In the genomic region with DNA sequence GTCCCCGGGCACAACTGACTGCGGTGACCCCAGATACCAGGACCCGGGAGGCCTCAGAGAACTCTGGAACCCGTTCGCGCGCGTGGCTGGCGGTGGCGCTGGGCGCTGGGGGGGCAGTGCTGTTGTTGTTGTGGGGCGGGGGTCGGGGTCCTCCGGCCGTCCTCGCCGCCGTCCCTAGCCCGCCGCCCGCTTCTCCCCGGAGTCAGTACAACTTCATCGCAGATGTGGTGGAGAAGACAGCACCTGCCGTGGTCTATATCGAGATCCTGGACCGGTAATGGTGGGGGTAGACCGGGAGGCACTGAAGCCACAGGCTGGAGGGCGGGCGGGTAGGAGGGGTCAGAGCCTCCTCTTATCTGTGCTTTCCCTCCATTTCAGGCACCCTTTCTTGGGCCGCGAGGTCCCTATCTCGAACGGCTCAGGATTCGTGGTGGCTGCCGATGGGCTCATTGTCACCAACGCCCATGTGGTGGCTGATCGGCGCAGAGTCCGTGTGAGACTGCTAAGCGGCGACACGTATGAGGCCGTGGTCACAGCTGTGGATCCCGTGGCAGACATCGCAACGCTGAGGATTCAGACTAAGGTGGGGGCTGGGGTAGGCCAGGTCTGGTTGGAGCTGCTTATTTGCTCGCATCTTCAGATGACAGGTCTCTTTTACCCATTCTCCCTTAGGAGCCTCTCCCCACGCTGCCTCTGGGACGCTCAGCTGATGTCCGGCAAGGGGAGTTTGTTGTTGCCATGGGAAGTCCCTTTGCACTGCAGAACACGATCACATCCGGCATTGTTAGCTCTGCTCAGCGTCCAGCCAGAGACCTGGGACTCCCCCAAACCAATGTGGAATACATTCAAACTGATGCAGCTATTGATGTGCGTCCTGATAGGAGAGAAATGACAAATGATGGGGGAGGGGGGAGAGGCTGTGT, we compare ENCODE assay signal across 8 cellular contexts. TPM values are rescaled to one million over a fixed set of nuclear protein-coding genes. Genes with fewer than 3 reads are reported as not detected.
DNase-seq lines count a peak whose midpoint lies in the region; ATAC-seq and TF ChIP-seq lines count a peak whose summit lies in the region.

No MANE protein-coding gene starts in this region.

- H3K9me3 Mint-ChIP-seq in stimulated activated naive CD8-positive, alpha-beta T cell treated with anti-CD3 and anti-CD28 coated beads, Interleukin-15, amount 100 ng/mL, for 72 hours = peaks cover 0 to 7% of the 10 kb centered on the region in 2 donors

- H3K36me3 ChIP-seq in HUES48 (ENCODE audit: control insufficient read depth, insufficient read depth, low read length) (peaks cover 52% of the 10 kb centered on the region), WERI-Rb-1 (peaks cover 68% of the 10 kb centered on the region), duodenal mucosa (ENCODE audit: control insufficient read depth in 1 of 2, insufficient read depth in 2 of 2, low read length in 2 of 2) (peaks cover 21 to 40% of the 10 kb centered on the region in 2 donors), lung (ENCODE audit: control insufficient read depth in 2 of 2, insufficient read depth in 2 of 2, low read length in 2 of 2) (peaks cover 14 to 34% of the 10 kb centered on the region in 2 donors)

- no peaks in the 10 kb centered on the region for H3K27me3 Mint-ChIP-seq in stimulated activated naive CD8-positive, alpha-beta T cell treated with anti-CD3 and anti-CD28 coated beads, Interleukin-15, amount 100 ng/mL, for 72 hours

- peak; percentile 38 for ATAC-seq in GM19452 (IDR thresholded peaks at IDR 0.05; ENCODE audit: unreplicated experiment)
- no peak for ATAC-seq in lung (ENCODE audit: insufficient read depth, low FRiP score)
- peak; percentile 71 for ATAC-seq in stimulated activated naive CD8-positive, alpha-beta T cell treated with anti-CD3 and anti-CD28 coated beads, Interleukin-15, amount 100 ng/mL, for 72 hours

- H3K27ac Mint-ChIP-seq in stimulated activated naive CD8-positive, alpha-beta T cell treated with anti-CD3 and anti-CD28 coated beads, Interleukin-15, amount 100 ng/mL, for 72 hours = peak overlapping the region; percentile 86 to 88

- H3K9ac ChIP-seq in HUES48 (ENCODE audit: low read depth, low read length) (peak overlapping the region; percentile 58), duodenal mucosa (ENCODE audit: low read depth in 1 of 2, low read length in 2 of 2) (peak overlapping the region; percentile 72 to 83)

- peaks cover 53% of the 10 kb centered on the region for H3K4me1 Mint-ChIP-seq in stimulated activated naive CD8-positive, alpha-beta T cell treated with anti-CD3 and anti-CD28 coated beads, Interleukin-15, amount 100 ng/mL, for 72 hours

- TF ChIP-seq CTCF in WERI-Rb-1 (IDR thresholded peaks at IDR 0.05; ENCODE audit: low read depth, low read length) (no peak), lung (IDR thresholded peaks at IDR 0.05; ENCODE audit: control extremely low read depth, extremely low read depth) (no peak)

- H3K27me3 ChIP-seq in HUES48 (ENCODE audit: control insufficient read depth, insufficient read depth, low read length) (no peaks in the 10 kb centered on the region), WERI-Rb-1 (ENCODE audit: insufficient read depth, low read depth, severe bottlenecking) (no peaks in the 10 kb centered on the region), duodenal mucosa (ENCODE audit: control insufficient read depth in 1 of 2, insufficient read depth in 2 of 2, low read length in 2 of 2) (no peaks in the 10 kb centered on the region), lung (ENCODE audit: control insufficient read depth, insufficient read depth) (no peaks in the 10 kb centered on the region)

- H3K4me3 ChIP-seq in HUES48 (ENCODE audit: low read depth, low read length) = peak overlapping the region; percentile 97
- H3K4me3 ChIP-seq in WERI-Rb-1 (ENCODE audit: low read depth, low read length) = peak overlapping the region; percentile 97
- H3K4me3 ChIP-seq in duodenal mucosa (ENCODE audit: low read depth in 1 of 2, low read length in 2 of 2) = peak overlapping the region; percentile 99 to 100
- peak overlapping the region; percentile 69 for H3K4me3 ChIP-seq in lung

- H3K4me3 Mint-ChIP-seq in stimulated activated naive CD8-positive, alpha-beta T cell treated with anti-CD3 and anti-CD28 coated beads, Interleukin-15, amount 100 ng/mL, for 72 hours = peak overlapping the region; percentile 84 to 99

- 3 to 4% methylated on average over 50 to 54 of the region's 54 CpGs for WGBS in lung, 2 donors

- H3K4me1 ChIP-seq in HUES48 (ENCODE audit: control insufficient read depth, insufficient read depth, low read length) (peaks cover 7% of the 10 kb centered on the region), duodenal mucosa (ENCODE audit: control insufficient read depth in 1 of 2, insufficient read depth in 2 of 2, low read length in 2 of 2) (peaks cover 28 to 35% of the 10 kb centered on the region in 2 donors), lung (ENCODE audit: control insufficient read depth in 2 of 2, insufficient read depth in 2 of 2, low read length in 2 of 2) (peaks cover 8 to 13% of the 10 kb centered on the region in 2 donors)

- H3K9me3 ChIP-seq in HUES48 (ENCODE audit: control insufficient read depth, insufficient read depth, low read length) (no peaks in the 10 kb centered on the region), WERI-Rb-1 (ENCODE audit: severe bottlenecking) (no peaks in the 10 kb centered on the region), duodenal mucosa (ENCODE audit: control insufficient read depth in 1 of 2, low read length in 2 of 2) (no peaks in the 10 kb centered on the region), lung (ENCODE audit: control insufficient read depth in 2 of 2, insufficient read depth in 1 of 2, low read length in 1 of 2) (no peaks in the 10 kb centered on the region)

- H3K27ac ChIP-seq in HUES48 (ENCODE audit: low read depth, low read length) = peak overlapping the region; percentile 66
- H3K27ac ChIP-seq in WERI-Rb-1 = peak overlapping the region; percentile 86
- peak overlapping the region; percentile 46 for H3K27ac ChIP-seq in duodenal mucosa (ENCODE audit: low read depth, low read length)
- H3K27ac ChIP-seq in lung (ENCODE audit: low read depth in 1 of 2, low read length in 1 of 2) = peak overlapping the region; percentile 67 to 81

- peak; percentile 44 for DNase-seq in COLO668 (lab: John Stamatoyannopoulos, UW; ENCODE audit: unreplicated experiment)
- peak; percentile 66 for DNase-seq in WERI-Rb-1
- peak; percentile 52 for DNase-seq in lung (ENCODE audit: low spot score)
- peak; percentile 41 to 79 for DNase-seq in stimulated activated naive CD8-positive, alpha-beta T cell treated with anti-CD3 and anti-CD28 coated beads, Interleukin-15, amount 100 ng/mL, for 72 hours
- no peak for DNase-seq in NCI-H1694 (lab: John Stamatoyannopoulos, UW)

RNA-seq across cellular contexts. Expression of gene HTRA2, which starts 0.8 kb away (rescaled TPM):
- 10 to 100 TPM; 26.6 to 32.4 TPM for total RNA-seq in lung
- polyA plus RNA-seq in lung = 10 to 100 TPM; 30.7 to 42.1 TPM

RNA-seq across cellular contexts. Expression of gene AUP1, which starts 1.0 kb away (rescaled TPM):
- total RNA-seq in lung = 100 to 1,000 TPM in 1 of 2 donors, 10 to 100 TPM in 1; 65.6 to 102 TPM
- 100 to 1,000 TPM; 156 to 185 TPM for polyA plus RNA-seq in lung

RNA-seq across cellular contexts. Expression of gene DQX1, which starts 4.5 kb away (rescaled TPM):
- total RNA-seq in lung = under 1 TPM in 1 of 2 donors, not detected in 1; 0.34 TPM
- polyA plus RNA-seq in lung = under 1 TPM; 0.12 to 0.17 TPM

RNA-seq across cellular contexts. Expression of gene TLX2, which starts 16.2 kb away (rescaled TPM):
- not detected for total RNA-seq in lung
- polyA plus RNA-seq in lung = under 1 TPM in 1 of 2 donors, not detected in 1; 0.03 TPM

RNA-seq across cellular contexts. Expression of gene PCGF1, which starts 23.0 kb away (rescaled TPM):
- 10 to 100 TPM; 16.7 to 35.5 TPM for total RNA-seq in lung
- 10 to 100 TPM; 20.6 to 47.8 TPM for polyA plus RNA-seq in lung
